ENCODE assay signal across 35 cellular contexts in genomic region chr16:67877064-67877463, GRCh38. TPM values are rescaled to one million over a fixed set of nuclear protein-coding genes. Genes with fewer than 3 reads are reported as not detected.
"Had no signal": no experiment of that assay in that cellular context is flagged by ENCODE, and none has a peak within 500 bp of the region (broad histone marks: within the 10 kb centered on the region; RNA-seq: fewer than 3 reads in every experiment).

No MANE protein-coding gene starts in this region.

- ATAC-seq: foreskin keratinocyte, gastrocnemius medialis, heart left ventricle, T-helper 17 cell had no signal

- H3K27me3 ChIP-seq: brain microvascular endothelial cell, dorsolateral prefrontal cortex, esophagus muscularis mucosa, foreskin keratinocyte, gastrocnemius medialis, heart left ventricle had no signal

- H3K9me3 Mint-ChIP-seq: activated CD4-positive, alpha-beta memory T cell treated with anti-CD3 and anti-CD28 coated beads, Interleukin-2, amount 10 ng/mL, durations not matched to agents 7 days and 5 days; activated CD4-positive, alpha-beta T cell treated with anti-CD3 and anti-CD28 coated beads, Interleukin-2, amount 10 ng/mL, durations not matched to agents 7 days and 5 days; activated naive CD4-positive, alpha-beta T cell treated with anti-CD3 and anti-CD28 coated beads for 36 hours; activated T-helper 1 cell treated with anti-CD3 and anti-CD28 coated beads, Interleukin-12 subunit alpha, Interleukin-12 subunit beta, Interleukin-2, Interleukin-4 antibody, amounts not matched to agents 30 ng/mL and 10 ng/mL and 1 ng/mL, durations not matched to agents 14 hours and 24 hours and 36 hours; activated T-helper 2 cell treated with anti-CD3 and anti-CD28 coated beads, Interferon-gamma antibody, Interleukin-2, Interleukin-4, amounts not matched to agents 10 μg/mL and 5 μg/mL and 100 μg/mL, durations not matched to agents 14 hours and 24 hours and 36 hours; central memory CD8-positive, alpha-beta T cell; dendritic cell treated with granulocyte-macrophage colony-stimulating factor and Interleukin-4, amounts not matched to agents 40 ng/mL and 50 ng/mL, for 4 days; endodermal cell; T-helper 2 cell treated with Interferon-gamma antibody and Interleukin-4, amounts not matched to agents 5 μg/mL and 100 μg/mL, for 36 hours had no signal

- H3K27me3 Mint-ChIP-seq: activated CD4-positive, alpha-beta memory T cell treated with anti-CD3 and anti-CD28 coated beads, Interleukin-2, amount 10 ng/mL, durations not matched to agents 7 days and 5 days; activated CD4-positive, alpha-beta T cell treated with anti-CD3 and anti-CD28 coated beads, Interleukin-2, amount 10 ng/mL, durations not matched to agents 7 days and 5 days; activated naive CD8-positive, alpha-beta T cell; central memory CD8-positive, alpha-beta T cell; dendritic cell treated with granulocyte-macrophage colony-stimulating factor and Interleukin-4, amounts not matched to agents 40 ng/mL and 50 ng/mL, for 4 days; T-helper 17 cell had no signal

- FAIRE-seq: astrocyte, bronchial epithelial cell had no signal

- H3K4me3 ChIP-seq: coronary artery, dorsolateral prefrontal cortex, esophagus muscularis mucosa, gastrocnemius medialis, heart left ventricle had no signal

- H3K4me3 Mint-ChIP-seq: activated CD4-positive, alpha-beta memory T cell treated with anti-CD3 and anti-CD28 coated beads, Interleukin-2, amount 10 ng/mL, durations not matched to agents 7 days and 5 days; activated CD4-positive, alpha-beta T cell treated with anti-CD3 and anti-CD28 coated beads, Interleukin-2, amount 10 ng/mL, durations not matched to agents 7 days and 5 days; activated naive CD4-positive, alpha-beta T cell treated with anti-CD3 and anti-CD28 coated beads for 36 hours; activated naive CD8-positive, alpha-beta T cell; activated T-helper 1 cell treated with anti-CD3 and anti-CD28 coated beads, Interleukin-12 subunit alpha, Interleukin-12 subunit beta, Interleukin-2, Interleukin-4 antibody, amounts not matched to agents 30 ng/mL and 10 ng/mL and 1 ng/mL, durations not matched to agents 14 hours and 24 hours and 36 hours; central memory CD8-positive, alpha-beta T cell; dendritic cell treated with granulocyte-macrophage colony-stimulating factor and Interleukin-4, amounts not matched to agents 40 ng/mL and 50 ng/mL, for 4 days; endodermal cell; T-helper 17 cell; T-helper 2 cell treated with Interferon-gamma antibody and Interleukin-4, amounts not matched to agents 5 μg/mL and 100 μg/mL, for 36 hours had no signal

- H3K36me3 Mint-ChIP-seq: activated naive CD8-positive, alpha-beta T cell had no signal

- H3K27ac ChIP-seq: brain microvascular endothelial cell, coronary artery, esophagus muscularis mucosa, foreskin keratinocyte, heart left ventricle had no signal

- DNase-seq: activated CD4-positive, alpha-beta memory T cell treated with anti-CD3 and anti-CD28 coated beads, Interleukin-2, amount 10 ng/mL, durations not matched to agents 7 days and 5 days; activated CD4-positive, alpha-beta T cell treated with anti-CD3 and anti-CD28 coated beads for 4 hours; activated CD4-positive, alpha-beta T cell treated with anti-CD3 and anti-CD28 coated beads, Interleukin-2, amount 10 ng/mL, durations not matched to agents 7 days and 5 days; activated CD4-positive, alpha-beta T cell treated with anti-CD3 and anti-CD28 coated beads, Interleukin-2, amount 50 U/mL, for 4 hours; activated CD4-positive, CD25-positive, alpha-beta regulatory T cell; activated CD4-positive, CD25-positive, alpha-beta regulatory T cell treated with anti-CD3 and anti-CD28 coated beads, Interleukin-2, amount 50 U/mL, for 72 hours; activated CD8-positive, alpha-beta memory T cell treated with anti-CD3 and anti-CD28 coated beads, Interleukin-2, amount 50 U/mL, for 48 hours; activated effector memory CD4-positive, alpha-beta T cell treated with anti-CD3 and anti-CD28 coated beads, Interleukin-2, amount 50 U/mL, for 16 hours; activated naive CD4-positive, alpha-beta T cell treated with anti-CD3 and anti-CD28 coated beads for 36 hours; activated T-cell treated with anti-CD3 and anti-CD28 coated beads for 4 hours; activated T-cell treated with anti-CD3 and anti-CD28 coated beads, Interleukin-2, amount 50 U/mL, for 48 hours; amniotic stem cell; anterior cingulate cortex; brain microvascular endothelial cell; dorsolateral prefrontal cortex; effector memory CD4-positive, alpha-beta T cell; endodermal cell; erythroblast; foreskin keratinocyte; gastrocnemius medialis; glutamatergic neuron; heart left ventricle; T-helper 1 cell; T-helper 17 cell had no signal

- H3K9me3 ChIP-seq: esophagus muscularis mucosa, gastrocnemius medialis, heart left ventricle had no signal

- H3K27ac Mint-ChIP-seq: activated CD4-positive, alpha-beta memory T cell treated with anti-CD3 and anti-CD28 coated beads, Interleukin-2, amount 10 ng/mL, durations not matched to agents 7 days and 5 days; activated CD4-positive, alpha-beta T cell treated with anti-CD3 and anti-CD28 coated beads, Interleukin-2, amount 10 ng/mL, durations not matched to agents 7 days and 5 days; activated naive CD8-positive, alpha-beta T cell; activated T-helper 1 cell treated with anti-CD3 and anti-CD28 coated beads, Interleukin-12 subunit alpha, Interleukin-12 subunit beta, Interleukin-2, Interleukin-4 antibody, amounts not matched to agents 30 ng/mL and 10 ng/mL and 1 ng/mL, durations not matched to agents 14 hours and 24 hours and 36 hours; activated T-helper 2 cell treated with anti-CD3 and anti-CD28 coated beads, Interferon-gamma antibody, Interleukin-2, Interleukin-4, amounts not matched to agents 10 μg/mL and 5 μg/mL and 100 μg/mL, durations not matched to agents 14 hours and 24 hours and 36 hours; dendritic cell treated with granulocyte-macrophage colony-stimulating factor and Interleukin-4, amounts not matched to agents 40 ng/mL and 50 ng/mL, for 4 days; endodermal cell; T-helper 17 cell; T-helper 2 cell treated with Interferon-gamma antibody and Interleukin-4, amounts not matched to agents 5 μg/mL and 100 μg/mL, for 36 hours had no signal

RNA-seq across cellular contexts. Expression of gene NRN1L, which starts 7.6 kb away (rescaled TPM):
- total RNA-seq: activated naive CD4-positive, alpha-beta T cell treated with anti-CD3 and anti-CD28 coated beads for 36 hours; activated T-helper 2 cell treated with anti-CD3 and anti-CD28 coated beads, Interferon-gamma antibody, Interleukin-2, Interleukin-4, amounts not matched to agents 10 μg/mL and 5 μg/mL and 100 μg/mL, durations not matched to agents 14 hours and 24 hours and 36 hours; bronchial epithelial cell; cerebellum; foreskin keratinocyte had no signal
